ENCODE assay signal across 1 cellular context in genomic region chr6:13590574-13591153, GRCh38.
TF ChIP-seq lines count a peak whose summit lies in the region.

No MANE protein-coding gene starts in this region.

TF ChIP-seq in HepG2, 621 proteins besides CTCF, POLR2A, EP300 and RAD21 (continued from another document and continues in another):
- TF ChIP-seq LRRFIP1 (CRISPR knock-in tag; conservative IDR thresholded peaks at IDR 0.05) (no peak), ZNF720 (CRISPR knock-in tag; IDR thresholded peaks at IDR 0.05) (no peak), ZBTB39 (CRISPR knock-in tag; IDR thresholded peaks at IDR 0.05) (no peak), SAFB2 (CRISPR knock-in tag; IDR thresholded peaks at IDR 0.05; ENCODE audit: borderline replicate concordance, low read depth) (no peak), ZNF713 (CRISPR knock-in tag; IDR thresholded peaks at IDR 0.05) (no peak), ZHX2 (IDR thresholded peaks at IDR 0.05; ENCODE audit: low read depth) (no peak), ZHX2 (CRISPR knock-in tag; IDR thresholded peaks at IDR 0.05; ENCODE audit: borderline replicate concordance) (no peak), ZNF687 (CRISPR knock-in tag; IDR thresholded peaks at IDR 0.05) (no peak), PHF20 (CRISPR knock-in tag; IDR thresholded peaks at IDR 0.05) (no peak), ATAD3A (CRISPR knock-in tag; IDR thresholded peaks at IDR 0.05) (no peak), MXD4 (CRISPR knock-in tag; IDR thresholded peaks at IDR 0.05) (no peak), FOXA3 (CRISPR knock-in tag; IDR thresholded peaks at IDR 0.05) (no peak), NFIB (CRISPR knock-in tag; IDR thresholded peaks at IDR 0.05; ENCODE audit: borderline replicate concordance) (no peak), SMC3 (IDR thresholded peaks at IDR 0.05; ENCODE audit: low read length) (no peak), KLF12 (CRISPR knock-in tag; IDR thresholded peaks at IDR 0.05; ENCODE audit: borderline replicate concordance) (no peak), MED1 (CRISPR knock-in tag; IDR thresholded peaks at IDR 0.05) (no peak), ZNF207 (IDR thresholded peaks at IDR 0.05; ENCODE audit: borderline replicate concordance) (0 out of 2 replicates have a peak, but pooled peaks have one; percentile 19), ARHGAP35 (CRISPR knock-in tag; IDR thresholded peaks at IDR 0.05; ENCODE audit: borderline replicate concordance) (no peak), ZFP36L2 (CRISPR knock-in tag; IDR thresholded peaks at IDR 0.05) (no peak), IRF9 (CRISPR knock-in tag; IDR thresholded peaks at IDR 0.05; ENCODE audit: borderline replicate concordance) (no peak), GFI1 (CRISPR knock-in tag; IDR thresholded peaks at IDR 0.05; ENCODE audit: borderline replicate concordance) (no peak), SMAD1 (CRISPR knock-in tag; IDR thresholded peaks at IDR 0.05; ENCODE audit: borderline replicate concordance, low read depth) (no peak), FUBP1 (CRISPR knock-in tag; IDR thresholded peaks at IDR 0.05; ENCODE audit: borderline replicate concordance) (no peak), ZNF615 (CRISPR knock-in tag; IDR thresholded peaks at IDR 0.05; ENCODE audit: borderline replicate concordance) (no peak), ATF2 (CRISPR knock-in tag; IDR thresholded peaks at IDR 0.05) (no peak), SNAPC5 (CRISPR knock-in tag; IDR thresholded peaks at IDR 0.05; ENCODE audit: borderline replicate concordance) (no peak), ELF4 (CRISPR knock-in tag; IDR thresholded peaks at IDR 0.05; ENCODE audit: borderline replicate concordance) (no peak), THRA (CRISPR knock-in tag; IDR thresholded peaks at IDR 0.05; ENCODE audit: borderline replicate concordance) (no peak), NRL (CRISPR knock-in tag; IDR thresholded peaks at IDR 0.05; ENCODE audit: borderline replicate concordance) (no peak), ASH2L (IDR thresholded peaks at IDR 0.05; ENCODE audit: insufficient read length, low read depth, low read length) (no peak), ERF (CRISPR knock-in tag; IDR thresholded peaks at IDR 0.05) (no peak), ZSCAN21 (CRISPR knock-in tag; IDR thresholded peaks at IDR 0.05; ENCODE audit: borderline replicate concordance) (no peak), ZNF816 (CRISPR knock-in tag; IDR thresholded peaks at IDR 0.05; ENCODE audit: borderline replicate concordance) (no peak), ZNF331 (CRISPR knock-in tag; IDR thresholded peaks at IDR 0.05) (no peak), ZMAT5 (CRISPR knock-in tag; IDR thresholded peaks at IDR 0.05; ENCODE audit: borderline replicate concordance, low read depth) (no peak)
